29 cellular contexts compared by ENCODE assay signal in the genomic region with DNA sequence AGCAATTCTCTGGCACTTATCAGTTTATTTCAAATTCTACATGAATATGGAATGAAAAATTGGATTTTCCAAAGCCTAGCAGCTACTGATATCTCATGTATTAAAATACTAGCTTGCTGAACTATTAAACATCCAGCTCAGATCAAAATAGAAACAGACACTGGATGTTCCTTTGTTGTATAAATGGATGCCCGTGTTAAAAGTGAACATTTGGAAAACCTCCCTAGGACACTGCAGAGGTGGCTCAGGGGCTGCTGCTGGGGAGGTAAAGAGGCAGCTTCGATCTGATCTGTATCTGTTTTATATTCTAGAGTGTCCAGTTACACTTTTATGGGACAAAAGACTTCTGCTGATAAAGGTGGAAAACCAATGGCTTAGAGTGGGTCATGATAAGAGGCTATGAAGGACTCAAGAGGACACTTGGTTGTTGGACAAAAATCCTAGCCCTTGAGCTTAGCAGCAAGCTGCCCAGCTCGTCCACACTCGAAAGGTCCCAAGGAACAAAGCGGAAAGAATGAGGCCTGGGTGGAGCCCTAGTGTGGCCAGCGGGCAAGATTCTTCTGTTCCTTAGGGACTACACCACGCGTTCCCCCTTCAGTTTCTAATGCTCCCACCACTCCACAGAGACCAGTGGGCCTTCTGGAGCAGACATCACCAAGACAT. TPM values are rescaled to one million over a fixed set of nuclear protein-coding genes. Genes with fewer than 3 reads are reported as not detected.
DNase-seq lines count a peak whose midpoint lies in the region; ATAC-seq and TF ChIP-seq lines count a peak whose summit lies in the region.
"Had no signal": no experiment of that assay in that cellular context is flagged by ENCODE, and none has a peak within 500 bp of the region (broad histone marks: within the 10 kb centered on the region; RNA-seq: fewer than 3 reads in every experiment).

No MANE protein-coding gene starts in this region.

- H3K27ac ChIP-seq in VCaP (peak overlapping the region; percentile 9; the same call in 1 of the 2 replicates), right atrium auricular region (peak overlapping the region; percentile 6 to 48)
- H3K27ac ChIP-seq: foreskin keratinocyte, KMS-11, lower lobe of right lung, neutrophil, psoas muscle had no signal

- peaks cover 0 to 2% (median 0%) of the 10 kb centered on the region in 7 donors for H3K9me3 Mint-ChIP-seq in CD14-positive monocyte
- H3K9me3 Mint-ChIP-seq: stimulated activated naive B cell treated with anti-CD40 and anti-IgM and Interleukin-4, amounts not matched to agents 10 μg/mL and 1 μg/mL and 100 μg/mL, for 72 hours had no signal

- no peaks in the 10 kb centered on the region for H3K27me3 Mint-ChIP-seq in CD14-positive monocyte (ENCODE audit: low read depth in 3 of 3)
- H3K27me3 Mint-ChIP-seq: stimulated activated naive B cell treated with anti-CD40 and anti-IgM and Interleukin-4, amounts not matched to agents 10 μg/mL and 1 μg/mL and 100 μg/mL, for 72 hours had no signal

- peaks cover 56 to 58% of the 10 kb centered on the region in 2 donors for H3K36me3 Mint-ChIP-seq in CD14-positive monocyte

- no peak overlapping the region for H3K4me3 ChIP-seq in right atrium auricular region
- H3K4me3 ChIP-seq: lower lobe of right lung, psoas muscle, thoracic aorta had no signal

- H3K27me3 ChIP-seq in right atrium auricular region = no peaks in the 10 kb centered on the region
- H3K27me3 ChIP-seq: foreskin keratinocyte, neutrophil had no signal

- no peak for ATAC-seq in GM18517 (IDR thresholded peaks at IDR 0.05; ENCODE audit: unreplicated experiment)
- ATAC-seq: lower lobe of right lung; psoas muscle; stimulated activated naive B cell treated with anti-CD40 and anti-IgM and Interleukin-4, amounts not matched to agents 10 μg/mL and 1 μg/mL and 100 μg/mL, for 72 hours had no signal

- H3K36me3 ChIP-seq in right atrium auricular region = peaks cover 43% of the 10 kb centered on the region
- H3K36me3 ChIP-seq: thoracic aorta had no signal

- H3K9me3 ChIP-seq in right atrium auricular region = no peaks in the 10 kb centered on the region
- H3K9me3 ChIP-seq: lower lobe of right lung, neutrophil, psoas muscle, thoracic aorta had no signal

- peaks cover 24% of the 10 kb centered on the region for H3K4me1 Mint-ChIP-seq in CD14-positive monocyte

- intact Hi-C loops in CD14-positive monocyte (cut with micrococcal nuclease) = loop anchor here (5.0 to 10.0 kb wide), 3 partner anchors 55 to 288 kb away; no protein-coding TSS in a partner anchor

- DNase-seq in DMS53 (lab: John Stamatoyannopoulos, UW) (peak; percentile 39), DMS53 treated with DMSO at 0.1 percent for 48 hours (lab: John Stamatoyannopoulos, UW; ENCODE audit: unreplicated experiment) (no peak), CD14-positive monocyte (ENCODE audit: low spot score) (no peak), right atrium auricular region (ENCODE audit: low spot score) (no peak), NCI-H748 treated with DMSO at 0.1 percent for 48 hours (lab: John Stamatoyannopoulos, UW) (no peak), NOMO-1 treated with DMSO at 0.1 percent for 48 hours (lab: John Stamatoyannopoulos, UW; ENCODE audit: unreplicated experiment) (no peak)
- DNase-seq: 8988T; activated CD4-positive, alpha-beta T cell treated with anti-CD3 and anti-CD28 coated beads for 1 hour; activated effector memory CD4-positive, alpha-beta T cell treated with Interleukin-2 at 50 U/mL for 16 hours; AML-193; aorta; effector CD8-positive, alpha-beta T cell; foreskin keratinocyte; hippocampal formation; lower lobe of right lung; MV-4-11; NCI-H1694 treated with DMSO at 0.1 percent for 48 hours; NCI-H526 treated with DMSO at 0.1 percent for 48 hours; OCI-M1; psoas muscle; SHP77; small intestine; stimulated activated CD4-positive, alpha-beta T cell treated with anti-CD3 and anti-CD28 coated beads, Interleukin-2, amount 100 ng/mL, for 24 hours; stimulated activated naive B cell treated with anti-CD40 and anti-IgM and Interleukin-4, amounts not matched to agents 10 μg/mL and 1 μg/mL and 100 μg/mL, for 72 hours had no signal

- TF ChIP-seq CTCF in CD14-positive monocyte (IDR thresholded peaks at IDR 0.05) (no peak), VCaP (conservative IDR thresholded peaks at IDR 0.05) (no peak), right atrium auricular region (IDR thresholded peaks at IDR 0.05) (no peak)

- H3K4me1 ChIP-seq in right atrium auricular region = peaks cover 0 to 23% of the 10 kb centered on the region in 2 donors
- H3K4me1 ChIP-seq: psoas muscle had no signal

- no peak overlapping the region for H3K4me3 Mint-ChIP-seq in CD14-positive monocyte
- H3K4me3 Mint-ChIP-seq: stimulated activated naive B cell treated with anti-CD40 and anti-IgM and Interleukin-4, amounts not matched to agents 10 μg/mL and 1 μg/mL and 100 μg/mL, for 72 hours had no signal

- peak overlapping the region in 4 of 7 donors; percentile 61 to 91 (median 71) for H3K27ac Mint-ChIP-seq in CD14-positive monocyte
- H3K27ac Mint-ChIP-seq: stimulated activated naive B cell treated with anti-CD40 and anti-IgM and Interleukin-4, amounts not matched to agents 10 μg/mL and 1 μg/mL and 100 μg/mL, for 72 hours had no signal

RNA-seq across cellular contexts. Expression of a gene that starts 9.9 kb away (rescaled TPM):
- polyA plus RNA-seq in CD14-positive monocyte = 10 to 100 TPM; 13.1 to 15.7 TPM
- 10 to 100 TPM; 11.3 to 14.5 TPM for total RNA-seq in right atrium auricular region

RNA-seq across cellular contexts. Expression of a gene that starts 21.1 kb away (rescaled TPM):
- polyA plus RNA-seq in CD14-positive monocyte = 1 to 10 TPM; 2.6 to 3.4 TPM
- 10 to 100 TPM; 10.0 to 26.1 TPM for total RNA-seq in right atrium auricular region
